In genomic region chr3:150737874-150738679, GRCh38 we compare ENCODE assay signal across 1 cellular context.
TF ChIP-seq lines count a peak whose summit lies in the region.

No MANE protein-coding gene starts in this region.

TF ChIP-seq in HepG2, 621 proteins besides CTCF, POLR2A, EP300 and RAD21 (continued from another document and continues in another):
- TF ChIP-seq ZNF318 (CRISPR knock-in tag; IDR thresholded peaks at IDR 0.05) = no peak
- no peak for TF ChIP-seq USF2 (IDR thresholded peaks at IDR 0.05; ENCODE audit: low read depth, low read length)
- no peak; the same call in 1 of the 2 replicates for TF ChIP-seq USF2 (CRISPR knock-in tag; IDR thresholded peaks at IDR 0.05; ENCODE audit: borderline replicate concordance)
- no peak for TF ChIP-seq ZFP41 (CRISPR knock-in tag; IDR thresholded peaks at IDR 0.05; ENCODE audit: borderline replicate concordance)
- no peak for TF ChIP-seq HCFC1 (IDR thresholded peaks at IDR 0.05; ENCODE audit: low read depth, low read length)
- peak; percentile 48; the same call in 1 of the 2 replicates for TF ChIP-seq HDAC2 (CRISPR knock-in tag; IDR thresholded peaks at IDR 0.05)
- TF ChIP-seq RCOR2 (CRISPR knock-in tag; IDR thresholded peaks at IDR 0.05) = no peak
- no peak for TF ChIP-seq ZNF724P (CRISPR knock-in tag; IDR thresholded peaks at IDR 0.05; ENCODE audit: borderline replicate concordance)
- no peak for TF ChIP-seq ZNF839 (CRISPR knock-in tag; IDR thresholded peaks at IDR 0.05; ENCODE audit: borderline replicate concordance)
- TF ChIP-seq ZFP37 (CRISPR knock-in tag; IDR thresholded peaks at IDR 0.05; ENCODE audit: borderline replicate concordance) = no peak
- no peak for TF ChIP-seq HOXA7 (CRISPR knock-in tag; IDR thresholded peaks at IDR 0.05)
- no peak; the same call in 1 of the 2 replicates for TF ChIP-seq FOXJ3 (CRISPR knock-in tag; IDR thresholded peaks at IDR 0.05; ENCODE audit: borderline replicate concordance)
- no peak for TF ChIP-seq MED13 (CRISPR knock-in tag; IDR thresholded peaks at IDR 0.05)
- TF ChIP-seq ZNF776 (CRISPR knock-in tag; IDR thresholded peaks at IDR 0.05) = no peak
- TF ChIP-seq ZNF777 (CRISPR knock-in tag; IDR thresholded peaks at IDR 0.05) = no peak
- no peak for TF ChIP-seq ZNF670 (CRISPR knock-in tag; IDR thresholded peaks at IDR 0.05; ENCODE audit: borderline replicate concordance)
- TF ChIP-seq ISL2 (CRISPR knock-in tag; IDR thresholded peaks at IDR 0.05) = no peak
- no peak for TF ChIP-seq ZNF282 (IDR thresholded peaks at IDR 0.05; ENCODE audit: partially characterized antibody)
- peak; percentile 89 for TF ChIP-seq ATF3 (CRISPR knock-in tag; IDR thresholded peaks at IDR 0.05)
- no peak for TF ChIP-seq MTA3 (CRISPR knock-in tag; IDR thresholded peaks at IDR 0.05)
- TF ChIP-seq SYNCRIP (IDR thresholded peaks at IDR 0.05; ENCODE audit: insufficient read depth, low read depth, low read length) = no peak
- TF ChIP-seq ZNF746 (CRISPR knock-in tag; IDR thresholded peaks at IDR 0.05) = no peak
- TF ChIP-seq ZSCAN22 (CRISPR knock-in tag; IDR thresholded peaks at IDR 0.05) = no peak
- TF ChIP-seq MAFG (CRISPR knock-in tag; IDR thresholded peaks at IDR 0.05) = no peak
- no peak for TF ChIP-seq RAD51 (IDR thresholded peaks at IDR 0.05; ENCODE audit: borderline replicate concordance)
- TF ChIP-seq HOXA9 (CRISPR knock-in tag; IDR thresholded peaks at IDR 0.05; ENCODE audit: borderline replicate concordance) = no peak
- TF ChIP-seq ZNF75D (CRISPR knock-in tag; IDR thresholded peaks at IDR 0.05; ENCODE audit: borderline replicate concordance) = no peak
- TF ChIP-seq IRF9 (CRISPR knock-in tag; IDR thresholded peaks at IDR 0.05; ENCODE audit: borderline replicate concordance) = no peak
- TF ChIP-seq THAP11 (CRISPR knock-in tag; IDR thresholded peaks at IDR 0.05) = peak; percentile 38; the same call in 1 of the 2 replicates
- no peak for TF ChIP-seq BRCA1 (CRISPR knock-in tag; IDR thresholded peaks at IDR 0.05)
- peak; percentile 41; the same call in 1 of the 2 replicates for TF ChIP-seq BCL6 (CRISPR knock-in tag; IDR thresholded peaks at IDR 0.05)
- TF ChIP-seq IRX3 (CRISPR knock-in tag; IDR thresholded peaks at IDR 0.05; ENCODE audit: borderline replicate concordance, low read depth) = no peak
- TF ChIP-seq ZNF205 (CRISPR knock-in tag; IDR thresholded peaks at IDR 0.05) = 0 out of 2 replicates have a peak, but pooled peaks have one; percentile 45
- no peak for TF ChIP-seq STAG1 (CRISPR knock-in tag; IDR thresholded peaks at IDR 0.05)
- TF ChIP-seq CREBL2 (CRISPR knock-in tag; IDR thresholded peaks at IDR 0.05; ENCODE audit: borderline replicate concordance) = no peak
- no peak for TF ChIP-seq WIZ (CRISPR knock-in tag; IDR thresholded peaks at IDR 0.05)
- TF ChIP-seq ZNF329 (CRISPR knock-in tag; IDR thresholded peaks at IDR 0.05; ENCODE audit: low read depth) = peak; percentile 75; the same call in 1 of the 2 replicates
- no peak for TF ChIP-seq REXO4 (CRISPR knock-in tag; IDR thresholded peaks at IDR 0.05; ENCODE audit: borderline replicate concordance)
- no peak for TF ChIP-seq ZFP62 (CRISPR knock-in tag; IDR thresholded peaks at IDR 0.05)
- no peak for TF ChIP-seq ARNTL (CRISPR knock-in tag; IDR thresholded peaks at IDR 0.05)
- TF ChIP-seq ARID2 (CRISPR knock-in tag; IDR thresholded peaks at IDR 0.05; ENCODE audit: borderline replicate concordance) = 0 out of 2 replicates have a peak, but pooled peaks have one; percentile 54
- peak; percentile 56; the same call in 1 of the 2 replicates for TF ChIP-seq MIER2 (CRISPR knock-in tag; IDR thresholded peaks at IDR 0.05)
- TF ChIP-seq SMC3 (IDR thresholded peaks at IDR 0.05; ENCODE audit: low read length) = peak; percentile 22
- TF ChIP-seq DR1 (CRISPR knock-in tag; IDR thresholded peaks at IDR 0.05) = no peak
- TF ChIP-seq KLF12 (CRISPR knock-in tag; IDR thresholded peaks at IDR 0.05; ENCODE audit: borderline replicate concordance) = no peak
- no peak for TF ChIP-seq ZNF737 (CRISPR knock-in tag; IDR thresholded peaks at IDR 0.05; ENCODE audit: borderline replicate concordance)
- TF ChIP-seq CENPX (CRISPR knock-in tag; IDR thresholded peaks at IDR 0.05) = no peak
- TF ChIP-seq NFYC (CRISPR knock-in tag; IDR thresholded peaks at IDR 0.05) = no peak
- TF ChIP-seq KAT8 (CRISPR knock-in tag; IDR thresholded peaks at IDR 0.05) = no peak; the same call in 1 of the 2 replicates
- no peak for TF ChIP-seq POLR2G (IDR thresholded peaks at IDR 0.05; ENCODE audit: low read depth, low read length)
- peak; percentile 61; the same call in 1 of the 2 replicates for TF ChIP-seq NCOA2 (CRISPR knock-in tag; IDR thresholded peaks at IDR 0.05)
- no peak for TF ChIP-seq ERF (CRISPR knock-in tag; IDR thresholded peaks at IDR 0.05)
- TF ChIP-seq KAT2B (IDR thresholded peaks at IDR 0.05; ENCODE audit: borderline replicate concordance, low read depth, low read length) = no peak; the same call in 1 of the 2 replicates
- TF ChIP-seq MYC (CRISPR knock-in tag; IDR thresholded peaks at IDR 0.05; ENCODE audit: borderline replicate concordance) = no peak
- no peak for TF ChIP-seq ATF7 (IDR thresholded peaks at IDR 0.05)
- no peak for TF ChIP-seq ATF7 (CRISPR knock-in tag; IDR thresholded peaks at IDR 0.05)
- no peak for TF ChIP-seq AGO1 (IDR thresholded peaks at IDR 0.05; ENCODE audit: low read depth, low read length, poor library complexity, severe bottlenecking)
- no peak for TF ChIP-seq ARNT (IDR thresholded peaks at IDR 0.05)
- no peak for TF ChIP-seq ZNF251 (CRISPR knock-in tag; IDR thresholded peaks at IDR 0.05)
- TF ChIP-seq SMARCC2 (IDR thresholded peaks at IDR 0.05) = no peak
- TF ChIP-seq HOMEZ (CRISPR knock-in tag; IDR thresholded peaks at IDR 0.05; ENCODE audit: low read depth) = 0 out of 2 replicates have a peak, but pooled peaks have one; percentile 26
- peak; percentile 26; the same call in 1 of the 2 replicates for TF ChIP-seq ZNF12 (CRISPR knock-in tag; IDR thresholded peaks at IDR 0.05)
- TF ChIP-seq ZBTB33 (CRISPR knock-in tag; IDR thresholded peaks at IDR 0.05) = no peak
